In the genomic region with DNA sequence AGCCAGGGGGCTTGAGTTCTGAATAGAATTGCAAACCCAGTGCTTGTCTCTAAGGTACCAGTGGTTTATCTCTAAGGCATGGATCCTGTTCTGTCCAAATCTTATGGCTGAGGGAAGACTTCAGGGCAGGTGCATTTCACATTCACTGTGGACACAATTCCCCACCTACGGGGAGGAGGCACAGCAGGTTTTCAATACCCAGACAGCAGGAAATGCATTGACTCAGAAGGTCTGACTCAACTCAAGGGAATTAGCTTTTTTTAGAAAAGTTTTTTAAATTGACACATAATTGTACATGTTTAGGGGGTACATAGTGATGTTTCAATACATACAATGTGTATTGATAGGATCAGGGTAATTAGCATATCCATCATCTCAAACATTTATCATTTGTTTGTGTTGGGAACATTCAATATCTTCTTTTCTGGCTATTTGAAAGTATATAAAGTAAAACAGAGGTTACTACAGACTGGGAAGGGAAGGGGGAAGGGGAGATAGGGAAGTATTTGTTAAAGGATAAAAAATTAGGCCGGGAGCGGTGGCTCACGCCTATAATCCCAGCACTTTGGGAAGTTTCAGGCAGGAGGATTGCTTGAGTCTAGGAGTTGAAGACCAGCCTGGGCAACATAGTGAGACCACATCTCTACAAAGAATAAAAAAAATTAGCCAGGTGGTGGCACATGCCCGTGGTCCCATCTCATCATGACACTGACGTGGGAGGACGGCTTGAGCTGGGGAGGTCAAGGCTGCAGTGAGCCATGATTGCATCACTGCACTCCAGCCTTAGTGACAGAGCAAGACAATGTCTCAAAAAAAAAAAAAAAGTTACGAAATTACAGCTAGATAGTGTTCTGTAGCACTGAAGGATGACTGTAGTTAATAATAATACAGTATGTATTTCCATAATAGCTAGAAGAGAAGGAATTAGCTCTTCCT, we compare ENCODE assay signal across 10 cellular contexts. TPM values are rescaled to one million over a fixed set of nuclear protein-coding genes. Genes with fewer than 3 reads are reported as not detected.
DNase-seq lines count a peak whose midpoint lies in the region; ATAC-seq, FAIRE-seq and TF ChIP-seq lines count a peak whose summit lies in the region.
"Had no signal": no experiment of that assay in that cellular context is flagged by ENCODE, and none has a peak within 500 bp of the region (broad histone marks: within the 10 kb centered on the region; RNA-seq: fewer than 3 reads in every experiment).

No MANE protein-coding gene starts in this region.

- no peak for TF ChIP-seq CTCF in cardiac fibroblast (IDR thresholded peaks at IDR 0.05; ENCODE audit: low read depth, low read length)
- TF ChIP-seq CTCF in CD8-positive, alpha-beta T cell (IDR thresholded peaks at IDR 0.05): no peak
- TF ChIP-seq CTCF in kidney (IDR thresholded peaks at IDR 0.05; ENCODE audit: borderline replicate concordance, extremely low read depth, insufficient read depth): no peak

- H3K36me3 ChIP-seq in skeletal muscle satellite cell (ENCODE audit: insufficient read depth, low read length): no peaks in the 10 kb centered on the region
- no peaks in the 10 kb centered on the region for H3K36me3 ChIP-seq in CD8-positive, alpha-beta T cell (ENCODE audit: insufficient read depth, low read length)
- H3K36me3 ChIP-seq in kidney (ENCODE audit: control insufficient read depth in 1 of 2, insufficient read depth in 2 of 2, low read length in 2 of 2): no peaks in the 10 kb centered on the region

- no peak overlapping the region for H3K4me3 Mint-ChIP-seq in T-helper 2 cell treated with Interferon-gamma antibody and Interleukin-4, amounts not matched to agents 5 μg/mL and 100 μg/mL, for 36 hours
- H3K4me3 Mint-ChIP-seq in CD8-positive, alpha-beta T cell: no peak overlapping the region
- H3K4me3 Mint-ChIP-seq: T-helper 1 cell treated with Interleukin-12 subunit alpha and Interleukin-12 subunit beta and Interleukin-4 antibody, amounts not matched to agents 30 μg/mL and 1 μg/mL, for 36 hours had no signal

- no peaks in the 10 kb centered on the region for H3K27me3 ChIP-seq in skeletal muscle satellite cell (ENCODE audit: control insufficient read depth, insufficient read depth, low read length)
- no peaks in the 10 kb centered on the region for H3K27me3 ChIP-seq in CD8-positive, alpha-beta T cell (ENCODE audit: insufficient read depth, low read length)
- H3K27me3 ChIP-seq: upper lobe of left lung had no signal

- peak; percentile 48 for DNase-seq in T-helper 2 cell treated with Interferon-gamma antibody and Interleukin-4, amounts not matched to agents 5 μg/mL and 100 μg/mL, for 36 hours (ENCODE audit: low spot score)
- DNase-seq in T-helper 2 cell: no peak
- peak; percentile 71 for DNase-seq in NCI-H226
- peak; percentile 56 to 90 for DNase-seq in cardiac fibroblast (ENCODE audit: low read depth in 2 of 2)
- no peak for DNase-seq in CD8-positive, alpha-beta T cell
- DNase-seq in kidney: no peak
- DNase-seq: upper lobe of left lung had no signal

- H3K9me3 ChIP-seq in skeletal muscle satellite cell (replicated peaks; ENCODE audit: low read length) (no peaks in the 10 kb centered on the region), kidney (ENCODE audit: control insufficient read depth in 1 of 2, low read length in 2 of 2) (no peaks in the 10 kb centered on the region)
- H3K9me3 ChIP-seq in CD8-positive, alpha-beta T cell (ENCODE audit: low read length): no peaks in the 10 kb centered on the region
- H3K9me3 ChIP-seq: upper lobe of left lung had no signal

- H3K27me3 Mint-ChIP-seq in T-helper 2 cell treated with Interferon-gamma antibody and Interleukin-4, amounts not matched to agents 5 μg/mL and 100 μg/mL, for 36 hours (ENCODE audit: low read depth): no peaks in the 10 kb centered on the region
- H3K27me3 Mint-ChIP-seq in CD8-positive, alpha-beta T cell (ENCODE audit: low read depth): no peaks in the 10 kb centered on the region

- H3K4me3 ChIP-seq in cardiac fibroblast (replicated peaks in 1 of 2; ENCODE audit: low read depth in 2 of 2, low read length in 2 of 2) (no peak overlapping the region), skeletal muscle satellite cell (ENCODE audit: low read length) (peak overlapping the region; percentile 19), kidney (ENCODE audit: low read length in 2 of 2) (no peak overlapping the region)
- no peak overlapping the region for H3K4me3 ChIP-seq in CD8-positive, alpha-beta T cell (ENCODE audit: low read depth, low read length)
- H3K4me3 ChIP-seq: upper lobe of left lung had no signal

- peak overlapping the region; percentile 34 for H3K27ac Mint-ChIP-seq in T-helper 2 cell treated with Interferon-gamma antibody and Interleukin-4, amounts not matched to agents 5 μg/mL and 100 μg/mL, for 36 hours
- no peak overlapping the region for H3K27ac Mint-ChIP-seq in CD8-positive, alpha-beta T cell
- H3K27ac Mint-ChIP-seq: T-helper 1 cell treated with Interleukin-12 subunit alpha and Interleukin-12 subunit beta and Interleukin-4 antibody, amounts not matched to agents 30 μg/mL and 1 μg/mL, for 36 hours had no signal

- CTCF ChIA-PET in CD8-positive, alpha-beta T cell (lab: Charles Lee): interaction anchor here (1.5 kb wide), 1 partner anchor 12 kb away, joined by 3 read pairs; no protein-coding TSS in a partner anchor

- intact Hi-C loops in CD8-positive, alpha-beta T cell (cut with DNase I, micrococcal nuclease): loop anchor here in 1 of 2 experiments (10.0 kb wide), 1 partner anchor 227 kb away; no protein-coding TSS in a partner anchor
- intact Hi-C loops in kidney (cut with DNase I): no loop called here

- H3K4me1 Mint-ChIP-seq in T-helper 2 cell treated with Interferon-gamma antibody and Interleukin-4, amounts not matched to agents 5 μg/mL and 100 μg/mL, for 36 hours (ENCODE audit: low read depth): peaks cover 39% of the 10 kb centered on the region
- no peaks in the 10 kb centered on the region for H3K4me1 Mint-ChIP-seq in CD8-positive, alpha-beta T cell (ENCODE audit: low read depth)

- H3K4me2 ChIP-seq in skeletal muscle satellite cell (ENCODE audit: low read length): peak overlapping the region; percentile 55

- no peak for FAIRE-seq in kidney (lab: Jason Lieb, UNC)

- POLR2A ChIA-PET in CD8-positive, alpha-beta T cell (lab: Charles Lee): no interaction called here

- H3K36me3 Mint-ChIP-seq in T-helper 2 cell treated with Interferon-gamma antibody and Interleukin-4, amounts not matched to agents 5 μg/mL and 100 μg/mL, for 36 hours (ENCODE audit: low read depth): peaks cover 41% of the 10 kb centered on the region
- no peaks in the 10 kb centered on the region for H3K36me3 Mint-ChIP-seq in CD8-positive, alpha-beta T cell

- H3K27ac ChIP-seq in CD8-positive, alpha-beta T cell (ENCODE audit: low read depth, low read length): no peak overlapping the region
- H3K27ac ChIP-seq in kidney (ENCODE audit: low read depth in 2 of 2, low read length in 2 of 2): no peak overlapping the region
- H3K27ac ChIP-seq: upper lobe of left lung had no signal

- H3K9me3 Mint-ChIP-seq in T-helper 2 cell treated with Interferon-gamma antibody and Interleukin-4, amounts not matched to agents 5 μg/mL and 100 μg/mL, for 36 hours: no peaks in the 10 kb centered on the region
- H3K9me3 Mint-ChIP-seq in CD8-positive, alpha-beta T cell: no peaks in the 10 kb centered on the region
- H3K9me3 Mint-ChIP-seq: T-helper 1 cell treated with Interleukin-12 subunit alpha and Interleukin-12 subunit beta and Interleukin-4 antibody, amounts not matched to agents 30 μg/mL and 1 μg/mL, for 36 hours had no signal

- ATAC-seq in CD8-positive, alpha-beta T cell: no peak
- no peak for ATAC-seq in GM18873 (IDR thresholded peaks at IDR 0.05; ENCODE audit: low FRiP score, unreplicated experiment)

- H3K9ac ChIP-seq in skeletal muscle satellite cell (ENCODE audit: low read depth, low read length): peak overlapping the region; percentile 34
- no peak overlapping the region for H3K9ac ChIP-seq in kidney (ENCODE audit: low read length in 2 of 2)

- H3K4me1 ChIP-seq in skeletal muscle satellite cell (ENCODE audit: control insufficient read depth, insufficient read depth, low read length) (peaks cover 34% of the 10 kb centered on the region), kidney (ENCODE audit: control insufficient read depth in 1 of 2, insufficient read depth in 1 of 2, low read depth in 1 of 2, low read length in 2 of 2) (no peaks in the 10 kb centered on the region)
- no peaks in the 10 kb centered on the region for H3K4me1 ChIP-seq in CD8-positive, alpha-beta T cell (ENCODE audit: insufficient read depth, low read length)
- H3K4me1 ChIP-seq: upper lobe of left lung had no signal

RNA-seq across cellular contexts. Expression of gene RGS9, which starts 54.9 kb away (rescaled TPM):
- 0.44 and 1.3 TPM in 2 replicates for total RNA-seq in skeletal muscle satellite cell (2012; rRNA removed)
- 1 to 10 TPM; 1.1 to 1.6 TPM for total RNA-seq in CD8-positive, alpha-beta T cell
- total RNA-seq in kidney: 4.2 TPM
- 7.2 TPM for polyA plus RNA-seq in kidney (ENCODE audit: insufficient read depth, low read depth, low replicate concordance)

Comparison
In these comparisons a context has a peak if more than half of its experiments do, and no peak if none do; other contexts are left out.
1. DNase-seq: peak in T-helper 2 cell treated with Interferon-gamma antibody and Interleukin-4, amounts not matched to agents 5 μg/mL and 100 μg/mL, for 36 hours (single experiment), NCI-H226 (single experiment) and cardiac fibroblast (2 of 2); none in T-helper 2 cell (0 of 5), CD8-positive, alpha-beta T cell (0 of 7) and kidney (single experiment).